Comparison of ENCODE assay signal across 17 cellular contexts in genomic region chr4:26380740-26381139, GRCh38.
"Had no signal": no experiment of that assay in that cellular context is flagged by ENCODE, and none has a peak within 500 bp of the region (broad histone marks: within the 10 kb centered on the region; RNA-seq: fewer than 3 reads in every experiment).

No MANE protein-coding gene starts in this region.

- H3K27me3 ChIP-seq: colonic mucosa, esophagus squamous epithelium, foreskin keratinocyte, hepatocyte, right atrium auricular region, sigmoid colon, stomach had no signal

- H3K4me2 ChIP-seq: hepatocyte had no signal

- H3K4me3 ChIP-seq: colonic mucosa, esophagus squamous epithelium, hepatocyte, right atrium auricular region, sigmoid colon, skin epidermis, stomach had no signal

- FAIRE-seq: urothelium cell line had no signal

- H3K27ac ChIP-seq: colonic mucosa, esophagus squamous epithelium, foreskin keratinocyte, hepatocyte, right atrium auricular region, sigmoid colon, skin epidermis, stomach had no signal

- H2AFZ ChIP-seq: hepatocyte had no signal

- H3K4me1 ChIP-seq: colonic mucosa, right atrium auricular region had no signal

- H3K36me3 ChIP-seq: colonic mucosa, esophagus squamous epithelium, right atrium auricular region, sigmoid colon, stomach had no signal

- H3K9me3 ChIP-seq: colonic mucosa, esophagus squamous epithelium, right atrium auricular region, sigmoid colon, stomach had no signal

- DNase-seq: colonic mucosa; dermis blood vessel endothelial cell; esophagus squamous epithelium; foreskin keratinocyte; head of caudate nucleus; left colon; naive thymus-derived CD4-positive, alpha-beta T cell; nephron progenitor cell; sigmoid colon; stimulated activated CD4-positive, alpha-beta T cell treated with anti-CD3 and anti-CD28 coated beads, Interleukin-12 subunit alpha, Interleukin-12 subunit beta, amount 100 ng/mL, for 4 hours; stimulated activated naive CD4-positive, alpha-beta T cell; stomach; substantia nigra had no signal
